19 cellular contexts compared by ENCODE assay signal in genomic region chr2:196464311-196464710, GRCh38.
"Had no signal": no experiment of that assay in that cellular context is flagged by ENCODE, and none has a peak within 500 bp of the region (broad histone marks: within the 10 kb centered on the region; RNA-seq: fewer than 3 reads in every experiment).

No MANE protein-coding gene starts in this region.

- DNase-seq: activated B cell treated with CpG ODN at 0.5 μM for 24 hours; activated CD4-positive, alpha-beta T cell treated with anti-CD3 and anti-CD28 coated beads for 48 hours; activated CD8-positive, alpha-beta memory T cell treated with anti-CD3 and anti-CD28 coated beads, Interleukin-2, amount 50 U/mL, for 4 hours; activated CD8-positive, alpha-beta T cell treated with anti-CD3 and anti-CD28 coated beads for 36 hours; activated effector memory CD4-positive, alpha-beta T cell treated with anti-CD3 and anti-CD28 coated beads, Interleukin-2, amount 50 U/mL, for 16 hours; activated T-cell treated with anti-CD3 and anti-CD28 coated beads, Interleukin-2, amount 50 U/mL, for 48 hours; amygdala; cerebellar nuclear complex; effector memory CD8-positive, alpha-beta T cell; hippocampal formation; midbrain; naive B cell; stimulated activated naive CD8-positive, alpha-beta T cell treated with anti-CD3 and anti-CD28 coated beads, Interleukin-15, amount 100 ng/mL, for 72 hours; T-helper 2 cell had no signal

- H3K9me3 ChIP-seq: upper lobe of left lung had no signal

- H3K27ac Mint-ChIP-seq: activated B cell treated with CpG ODN at 0.5 μM for 24 hours; activated CD8-positive, alpha-beta T cell treated with anti-CD3 and anti-CD28 coated beads for 36 hours; activated naive CD8-positive, alpha-beta T cell; dendritic cell treated with granulocyte-macrophage colony-stimulating factor and Interleukin-4, amounts not matched to agents 40 ng/mL and 50 ng/mL, for 4 days; effector memory CD8-positive, alpha-beta T cell; stimulated activated naive CD8-positive, alpha-beta T cell treated with anti-CD3 and anti-CD28 coated beads, Interleukin-15, amount 100 ng/mL, for 72 hours had no signal

- H3K4me3 Mint-ChIP-seq: activated CD8-positive, alpha-beta T cell treated with anti-CD3 and anti-CD28 coated beads for 36 hours; activated naive CD8-positive, alpha-beta T cell; dendritic cell treated with granulocyte-macrophage colony-stimulating factor and Interleukin-4, amounts not matched to agents 40 ng/mL and 50 ng/mL, for 4 days; effector memory CD8-positive, alpha-beta T cell; stimulated activated naive CD8-positive, alpha-beta T cell treated with anti-CD3 and anti-CD28 coated beads, Interleukin-15, amount 100 ng/mL, for 72 hours had no signal

- ATAC-seq: activated CD8-positive, alpha-beta T cell treated with anti-CD3 and anti-CD28 coated beads for 36 hours; effector memory CD8-positive, alpha-beta T cell; left lobe of liver; stimulated activated naive CD8-positive, alpha-beta T cell treated with anti-CD3 and anti-CD28 coated beads, Interleukin-15, amount 100 ng/mL, for 72 hours had no signal

- H3K36me3 ChIP-seq: upper lobe of left lung had no signal

- H3K4me1 ChIP-seq: upper lobe of left lung had no signal

- H3K27ac ChIP-seq: upper lobe of left lung had no signal

- H3K9me3 Mint-ChIP-seq: activated CD8-positive, alpha-beta T cell treated with anti-CD3 and anti-CD28 coated beads for 36 hours; dendritic cell treated with granulocyte-macrophage colony-stimulating factor and Interleukin-4, amounts not matched to agents 40 ng/mL and 50 ng/mL, for 4 days; effector memory CD8-positive, alpha-beta T cell had no signal

- H3K4me3 ChIP-seq: smooth muscle cell, upper lobe of left lung had no signal

- H3K4me2 ChIP-seq: smooth muscle cell had no signal

- H3K27me3 ChIP-seq: upper lobe of left lung had no signal
